ENCODE assay signal across 16 cellular contexts in the genomic region with DNA sequence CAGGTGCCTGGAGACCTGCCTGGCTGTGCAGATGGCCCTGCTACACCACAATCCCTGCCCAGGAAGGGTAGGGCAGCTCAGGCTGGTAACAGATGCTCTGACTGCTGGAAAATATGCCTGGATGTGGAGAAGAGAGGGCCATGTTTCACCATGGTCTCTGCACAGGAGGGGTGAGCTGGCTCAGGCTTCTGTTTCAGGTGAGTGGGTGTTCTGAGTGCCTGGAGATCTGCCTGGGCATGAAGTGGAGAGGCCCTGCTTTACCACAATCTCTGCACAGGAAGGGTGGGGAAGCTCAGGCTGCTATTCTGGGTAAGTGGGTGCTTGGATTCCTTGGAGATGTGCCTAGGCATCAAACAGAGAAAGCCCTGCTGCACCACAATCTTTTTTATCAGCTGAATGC.
DNase-seq lines count a peak whose midpoint lies in the region; ATAC-seq, FAIRE-seq and TF ChIP-seq lines count a peak whose summit lies in the region.
"Had no signal": no experiment of that assay in that cellular context is flagged by ENCODE, and none has a peak within 500 bp of the region (broad histone marks: within the 10 kb centered on the region; RNA-seq: fewer than 3 reads in every experiment).

No MANE protein-coding gene starts in this region.

- H3K4me3 ChIP-seq in GM12878, result no peak overlapping the region
- H3K4me3 ChIP-seq: sigmoid colon, SJSA1, tibial nerve had no signal

- H3K4me2 ChIP-seq in GM12878 (ENCODE audit: control insufficient read depth, insufficient read depth), result 0 out of 2 replicates have a peak overlapping the region, but pooled peaks have one; percentile 53

- peak overlapping the region; percentile 35 for H3K27ac ChIP-seq in GM12878 (ENCODE audit: control insufficient read depth, insufficient read depth)
- H3K27ac ChIP-seq: sigmoid colon, SJSA1, tibial nerve had no signal

- H3K36me3 ChIP-seq in GM12878 (ENCODE audit: control insufficient read depth in 2 of 2, insufficient read depth in 2 of 2, low read length in 1 of 2), result no peaks in the 10 kb centered on the region
- H3K36me3 ChIP-seq: sigmoid colon, SJSA1, tibial nerve had no signal

- peaks cover 4% of the 10 kb centered on the region for H3K9me3 Mint-ChIP-seq in activated T-cell treated with anti-CD3 and anti-CD28 coated beads, Interleukin-2, amount 50 U/mL, for 4 hours
- H3K9me3 Mint-ChIP-seq: activated T-helper 2 cell treated with anti-CD3 and anti-CD28 coated beads, Interferon-gamma antibody, Interleukin-2, Interleukin-4, amounts not matched to agents 10 μg/mL and 5 μg/mL and 100 μg/mL, durations not matched to agents 14 hours and 24 hours and 36 hours; central memory CD8-positive, alpha-beta T cell had no signal

- no peak for TF ChIP-seq POLR2A in GM12878 (IDR thresholded peaks at IDR 0.05; ENCODE audit: low read depth, low read length)

- H3K36me3 Mint-ChIP-seq in activated T-cell treated with anti-CD3 and anti-CD28 coated beads, Interleukin-2, amount 50 U/mL, for 4 hours (ENCODE audit: insufficient read depth), result no peaks in the 10 kb centered on the region
- H3K36me3 Mint-ChIP-seq: immature natural killer cell had no signal

- TF ChIP-seq CTCF in GM12878 (IDR thresholded peaks at IDR 0.05 in 2 of 3, conservative IDR thresholded peaks at IDR 0.05 in 1 of 3; ENCODE audit: control insufficient read depth in 2 of 3, extremely low read depth in 1 of 3, insufficient read depth in 1 of 3, low read depth in 3 of 3, low read length in 3 of 3), result no peak

- no peak overlapping the region for H3K9ac ChIP-seq in GM12878 (ENCODE audit: control insufficient read depth, insufficient read depth, low read length)

- no peak for TF ChIP-seq RAD21 in GM12878 (IDR thresholded peaks at IDR 0.05; ENCODE audit: insufficient read depth, low read depth, low read length)

- intact Hi-C loops in GM12878 (cut with micrococcal nuclease; ENCODE audit: unreplicated experiment), result loop anchor here (10.0 kb wide), 1 partner anchor 397 kb away; no protein-coding TSS in a partner anchor

- DNase-seq in COLO668 (lab: John Stamatoyannopoulos, UW; ENCODE audit: unreplicated experiment) (peak; percentile 11), GM12878 (ENCODE audit: low read depth, low spot score) (peak; percentile 49), ureter (ENCODE audit: low spot score) (no peak), COLO829 (ENCODE audit: low spot score) (no peak)
- DNase-seq in activated T-cell treated with anti-CD3 and anti-CD28 coated beads, Interleukin-2, amount 50 U/mL, for 4 hours, result no peak
- DNase-seq: immature natural killer cell, NCI-H69, sigmoid colon had no signal

- no peak for FAIRE-seq in GM12878 (lab: Jason Lieb, UNC)

- H3K27me3 ChIP-seq in GM12878 (replicated peaks in 1 of 2; ENCODE audit: control insufficient read depth in 2 of 2, insufficient read depth in 2 of 2, low read length in 1 of 2), result no peaks in the 10 kb centered on the region
- H3K27me3 ChIP-seq: sigmoid colon, SJSA1, tibial nerve had no signal

- ATAC-seq in GM18870 (IDR thresholded peaks at IDR 0.05; ENCODE audit: unreplicated experiment), result peak; percentile 33
- ATAC-seq in HG03196 (IDR thresholded peaks at IDR 0.05; ENCODE audit: unreplicated experiment), result peak; percentile 30
- ATAC-seq in GM12878, result peak; percentile 66
- no peak for ATAC-seq in activated T-cell treated with anti-CD3 and anti-CD28 coated beads, Interleukin-2, amount 50 U/mL, for 4 hours
- ATAC-seq in HG02759 (IDR thresholded peaks at IDR 0.05; ENCODE audit: unreplicated experiment), result no peak
- ATAC-seq: WTC11 had no signal

- H4K20me1 ChIP-seq in GM12878 (ENCODE audit: control insufficient read depth, insufficient read depth), result no peaks in the 10 kb centered on the region

- POLR2A ChIA-PET in GM12878 (lab: Charles Lee), result no interaction called here

- H2AFZ ChIP-seq in GM12878 (ENCODE audit: control insufficient read depth, low read depth, low read length), result no peak overlapping the region; the same call in none of the 2 replicates

- SMC1A ChIA-PET in GM12878 (lab: Charles Lee; ENCODE audit: uncharacterized antibody, unreplicated experiment), result interaction anchor here (0.9 to 2.7 kb wide), 13 partner anchors 9 to 928 kb away, joined by 3 to 6 read pairs (median 4); no protein-coding TSS in a partner anchor

- no peak overlapping the region for H3K4me3 Mint-ChIP-seq in activated T-cell treated with anti-CD3 and anti-CD28 coated beads, Interleukin-2, amount 50 U/mL, for 4 hours
- H3K4me3 Mint-ChIP-seq: central memory CD8-positive, alpha-beta T cell; immature natural killer cell; WTC11 had no signal

- in situ Hi-C loops in GM12878 (cut with MboI), result no loop called here

- no peaks in the 10 kb centered on the region for H3K79me2 ChIP-seq in GM12878 (ENCODE audit: control insufficient read depth, insufficient read depth, low read length)

- peaks cover 3% of the 10 kb centered on the region for H3K27me3 Mint-ChIP-seq in activated T-cell treated with anti-CD3 and anti-CD28 coated beads, Interleukin-2, amount 50 U/mL, for 4 hours (ENCODE audit: low read depth)
- H3K27me3 Mint-ChIP-seq: central memory CD8-positive, alpha-beta T cell had no signal

- H3K9me3 ChIP-seq in GM12878 (replicated peaks; ENCODE audit: control insufficient read depth, insufficient read depth, low read length), result peaks cover 24% of the 10 kb centered on the region
- H3K9me3 ChIP-seq: sigmoid colon, SJSA1 had no signal

- RAD21 ChIA-PET in GM12878 (lab: Charles Lee; ENCODE audit: unreplicated experiment), result interaction anchor here (0.7 to 1.3 kb wide), 2 partner anchors 37 to 42 kb away, joined by 3 to 13 read pairs; no protein-coding TSS in a partner anchor

- H3K4me1 Mint-ChIP-seq in activated T-cell treated with anti-CD3 and anti-CD28 coated beads, Interleukin-2, amount 50 U/mL, for 4 hours (ENCODE audit: low read depth), result no peaks in the 10 kb centered on the region
- H3K4me1 Mint-ChIP-seq: central memory CD8-positive, alpha-beta T cell; immature natural killer cell; WTC11 had no signal

- TF ChIP-seq EP300 in GM12878 (IDR thresholded peaks at IDR 0.05; ENCODE audit: borderline replicate concordance in 1 of 2, control insufficient read depth in 1 of 2, low read depth in 2 of 2, low read length in 2 of 2), result no peak

- CTCF ChIA-PET in GM12878 (lab: Yijun Ruan, JAX), result interaction anchor here (1.0 to 2.7 kb wide), 5 partner anchors 10 to 123 kb away, joined by 3 to 12 read pairs (median 3); no protein-coding TSS in a partner anchor

- H3K4me1 ChIP-seq in GM12878 (ENCODE audit: control insufficient read depth, insufficient read depth, low read length), result peaks cover 22% of the 10 kb centered on the region
- H3K4me1 ChIP-seq: sigmoid colon, SJSA1, tibial nerve had no signal

- no TSS peak for BruUV-seq in GM12878 (replicated peaks; lab: Mats Ljungman, UMichigan)

TF ChIP-seq in GM12878, 131 proteins besides CTCF, POLR2A, EP300 and RAD21 (continues in another document):
- TF ChIP-seq RB1 (IDR thresholded peaks at IDR 0.05; ENCODE audit: borderline replicate concordance), result no peak
- TF ChIP-seq, protein P1, sequence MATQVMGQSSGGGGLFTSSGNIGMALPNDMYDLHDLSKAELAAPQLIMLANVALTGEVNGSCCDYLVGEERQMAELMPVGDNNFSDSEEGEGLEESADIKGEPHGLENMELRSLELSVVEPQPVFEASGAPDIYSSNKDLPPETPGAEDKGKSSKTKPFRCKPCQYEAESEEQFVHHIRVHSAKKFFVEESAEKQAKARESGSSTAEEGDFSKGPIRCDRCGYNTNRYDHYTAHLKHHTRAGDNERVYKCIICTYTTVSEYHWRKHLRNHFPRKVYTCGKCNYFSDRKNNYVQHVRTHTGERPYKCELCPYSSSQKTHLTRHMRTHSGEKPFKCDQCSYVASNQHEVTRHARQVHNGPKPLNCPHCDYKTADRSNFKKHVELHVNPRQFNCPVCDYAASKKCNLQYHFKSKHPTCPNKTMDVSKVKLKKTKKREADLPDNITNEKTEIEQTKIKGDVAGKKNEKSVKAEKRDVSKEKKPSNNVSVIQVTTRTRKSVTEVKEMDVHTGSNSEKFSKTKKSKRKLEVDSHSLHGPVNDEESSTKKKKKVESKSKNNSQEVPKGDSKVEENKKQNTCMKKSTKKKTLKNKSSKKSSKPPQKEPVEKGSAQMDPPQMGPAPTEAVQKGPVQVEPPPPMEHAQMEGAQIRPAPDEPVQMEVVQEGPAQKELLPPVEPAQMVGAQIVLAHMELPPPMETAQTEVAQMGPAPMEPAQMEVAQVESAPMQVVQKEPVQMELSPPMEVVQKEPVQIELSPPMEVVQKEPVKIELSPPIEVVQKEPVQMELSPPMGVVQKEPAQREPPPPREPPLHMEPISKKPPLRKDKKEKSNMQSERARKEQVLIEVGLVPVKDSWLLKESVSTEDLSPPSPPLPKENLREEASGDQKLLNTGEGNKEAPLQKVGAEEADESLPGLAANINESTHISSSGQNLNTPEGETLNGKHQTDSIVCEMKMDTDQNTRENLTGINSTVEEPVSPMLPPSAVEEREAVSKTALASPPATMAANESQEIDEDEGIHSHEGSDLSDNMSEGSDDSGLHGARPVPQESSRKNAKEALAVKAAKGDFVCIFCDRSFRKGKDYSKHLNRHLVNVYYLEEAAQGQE (IDR thresholded peaks at IDR 0.05; ENCODE audit: low read depth, low read length), result no peak
- TF ChIP-seq EGR1 (IDR thresholded peaks at IDR 0.05; ENCODE audit: borderline replicate concordance in 1 of 2, low read depth in 2 of 2, low read length in 2 of 2), result 0 out of 3 replicates have a peak, but pooled peaks of 1 of the 2 experiments have one; percentile 43
- no peak for TF ChIP-seq TARDBP (IDR thresholded peaks at IDR 0.05; ENCODE audit: borderline replicate concordance)
- TF ChIP-seq TCF12 (IDR thresholded peaks at IDR 0.05; ENCODE audit: low read depth, low read length), result 0 out of 2 replicates have a peak, but pooled peaks have one; percentile 13
- TF ChIP-seq EED (IDR thresholded peaks at IDR 0.05; ENCODE audit: low read depth), result peak; percentile 87
- TF ChIP-seq DPF2 (IDR thresholded peaks at IDR 0.05), result peak; percentile 23; the same call in 1 of the 2 replicates
- peak; percentile 60 to 73 for TF ChIP-seq IKZF2 (IDR thresholded peaks at IDR 0.05)
- TF ChIP-seq, protein P2, sequence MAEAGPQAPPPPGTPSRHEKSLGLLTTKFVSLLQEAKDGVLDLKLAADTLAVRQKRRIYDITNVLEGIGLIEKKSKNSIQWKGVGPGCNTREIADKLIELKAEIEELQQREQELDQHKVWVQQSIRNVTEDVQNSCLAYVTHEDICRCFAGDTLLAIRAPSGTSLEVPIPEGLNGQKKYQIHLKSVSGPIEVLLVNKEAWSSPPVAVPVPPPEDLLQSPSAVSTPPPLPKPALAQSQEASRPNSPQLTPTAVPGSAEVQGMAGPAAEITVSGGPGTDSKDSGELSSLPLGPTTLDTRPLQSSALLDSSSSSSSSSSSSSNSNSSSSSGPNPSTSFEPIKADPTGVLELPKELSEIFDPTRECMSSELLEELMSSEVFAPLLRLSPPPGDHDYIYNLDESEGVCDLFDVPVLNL (IDR thresholded peaks at IDR 0.05; ENCODE audit: low read depth, low read length), result no peak
- peak; percentile 63; the same call in 1 of the 2 replicates for TF ChIP-seq BCL11A (IDR thresholded peaks at IDR 0.05; ENCODE audit: low read depth, low read length)
- TF ChIP-seq CREB1 (IDR thresholded peaks at IDR 0.05; ENCODE audit: low read depth), result no peak
- TF ChIP-seq IKZF1 (conservative IDR thresholded peaks at IDR 0.05), result peak; percentile 87

Comparison
In these comparisons a context has a peak if more than half of its experiments do, and no peak if none do; other contexts are left out.
1. DNase-seq: peak in COLO668 (single experiment) and GM12878 (single experiment); none in activated T-cell treated with anti-CD3 and anti-CD28 coated beads, Interleukin-2, amount 50 U/mL, for 4 hours (single experiment), ureter (single experiment) and COLO829 (single experiment).
2. ATAC-seq: peak in GM18870 (single experiment), HG03196 (single experiment) and GM12878 (single experiment); none in activated T-cell treated with anti-CD3 and anti-CD28 coated beads, Interleukin-2, amount 50 U/mL, for 4 hours (0 of 2) and HG02759 (single experiment).